6 cellular contexts compared by ENCODE assay signal in genomic region chr3:135788978-135789377, GRCh38.
"Had no signal": no experiment of that assay in that cellular context is flagged by ENCODE, and none has a peak within 500 bp of the region (broad histone marks: within the 10 kb centered on the region; RNA-seq: fewer than 3 reads in every experiment).

No MANE protein-coding gene starts in this region.

- H3K27ac Mint-ChIP-seq: GM23338, HFFc6 had no signal

- H3K9me3 Mint-ChIP-seq: GM23338, H9, HFFc6 had no signal

- H3K4me1 Mint-ChIP-seq: GM23338, H9 had no signal

- H3K4me3 Mint-ChIP-seq: GM23338, H9, HFFc6 had no signal

- DNase-seq: H9, HFFc6, IMR-90 had no signal

- ATAC-seq: GM23338, HCT116, K562 had no signal
